8 cellular contexts compared by ENCODE assay signal in the genomic region with DNA sequence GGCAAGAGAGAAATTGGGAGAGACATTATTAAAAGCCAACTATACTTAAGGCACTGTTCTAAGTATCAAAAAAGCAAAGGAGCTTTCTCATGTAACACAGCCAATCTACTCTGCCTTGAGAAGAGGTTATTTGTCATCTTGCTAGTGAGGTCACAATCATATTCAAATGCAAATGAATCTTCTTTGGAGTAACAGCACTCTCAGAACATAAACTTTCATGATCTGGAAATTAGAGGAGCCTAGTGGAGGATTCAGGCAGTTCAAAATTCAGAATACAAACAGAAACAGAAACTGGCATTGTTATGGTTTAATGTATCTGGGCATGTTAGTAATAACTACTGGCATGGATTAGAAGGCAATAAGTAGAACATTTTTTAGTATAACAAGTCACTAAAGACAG. TPM values are rescaled to one million over a fixed set of nuclear protein-coding genes. Genes with fewer than 3 reads are reported as not detected.
DNase-seq lines count a peak whose midpoint lies in the region; ATAC-seq and TF ChIP-seq lines count a peak whose summit lies in the region.

No MANE protein-coding gene starts in this region.

- H3K27ac ChIP-seq in tibial nerve: peak overlapping the region in 3 of 4 donors; percentile 20 to 72 (median 50)
- no peak overlapping the region for H3K27ac ChIP-seq in tibial artery

- no peak for TF ChIP-seq EP300 in tibial nerve (IDR thresholded peaks at IDR 0.05)

- TF ChIP-seq POLR2A in tibial nerve (IDR thresholded peaks at IDR 0.05): no peak

- H3K4me1 Mint-ChIP-seq in activated naive CD4-positive, alpha-beta T cell treated with anti-CD3 and anti-CD28 coated beads, Interleukin-2, amount 50 U/mL, for 24 hours: peaks cover 87% of the 10 kb centered on the region

- H3K9me3 ChIP-seq in tibial nerve (no peaks in the 10 kb centered on the region), tibial artery (no peaks in the 10 kb centered on the region)

- DNase-seq in activated naive CD4-positive, alpha-beta T cell (lab: John Stamatoyannopoulos, UW): no peak
- DNase-seq in RPMI7951 (ENCODE audit: low read depth) (peak; percentile 16), fibroblast of the aortic adventitia (ENCODE audit: low read depth) (peak; percentile 60), tibial nerve (ENCODE audit: low spot score in 2 of 2) (no peak), tibial artery (no peak), NCI-H446 (lab: John Stamatoyannopoulos, UW) (no peak)

- TF ChIP-seq CTCF in fibroblast of the aortic adventitia (IDR thresholded peaks at IDR 0.05; ENCODE audit: insufficient read depth, low read length): peak; percentile 40
- no peak for TF ChIP-seq CTCF in tibial nerve (IDR thresholded peaks at IDR 0.05)
- no peak for TF ChIP-seq CTCF in tibial artery (IDR thresholded peaks at IDR 0.05)

- peak overlapping the region; percentile 78 for H3K27ac Mint-ChIP-seq in activated naive CD4-positive, alpha-beta T cell treated with anti-CD3 and anti-CD28 coated beads, Interleukin-2, amount 50 U/mL, for 24 hours

- no peaks in the 10 kb centered on the region for H3K36me3 ChIP-seq in tibial nerve
- H3K36me3 ChIP-seq in tibial artery: no peaks in the 10 kb centered on the region

- no peaks in the 10 kb centered on the region for H3K27me3 Mint-ChIP-seq in activated naive CD4-positive, alpha-beta T cell treated with anti-CD3 and anti-CD28 coated beads, Interleukin-2, amount 50 U/mL, for 24 hours

- H3K4me3 ChIP-seq in fibroblast of the aortic adventitia (ENCODE audit: low read depth, low read length): peak overlapping the region; percentile 23
- H3K4me3 ChIP-seq in tibial nerve: peak overlapping the region in 1 of 4 donors; percentile 5
- no peak overlapping the region for H3K4me3 ChIP-seq in tibial artery

- H3K9me3 Mint-ChIP-seq in activated naive CD4-positive, alpha-beta T cell treated with anti-CD3 and anti-CD28 coated beads, Interleukin-2, amount 50 U/mL, for 24 hours: no peaks in the 10 kb centered on the region

- H3K27me3 ChIP-seq in tibial nerve (no peaks in the 10 kb centered on the region), tibial artery (no peaks in the 10 kb centered on the region)

- intact Hi-C loops in tibial artery (cut with DNase I; ENCODE audit: low total_unique reads): no loop called here

- H3K4me3 Mint-ChIP-seq in activated naive CD4-positive, alpha-beta T cell treated with anti-CD3 and anti-CD28 coated beads, Interleukin-2, amount 50 U/mL, for 24 hours: peak overlapping the region; percentile 58

- ATAC-seq in GM21447 (IDR thresholded peaks at IDR 0.05; ENCODE audit: unreplicated experiment): no peak

- H3K36me3 Mint-ChIP-seq in activated naive CD4-positive, alpha-beta T cell treated with anti-CD3 and anti-CD28 coated beads, Interleukin-2, amount 50 U/mL, for 24 hours: peaks cover 1% of the 10 kb centered on the region

- H3K4me1 ChIP-seq in tibial nerve (peaks cover 0 to 62% (median 11%) of the 10 kb centered on the region in 4 donors), tibial artery (peaks cover 0 to 38% (median 18%) of the 10 kb centered on the region in 4 donors)

RNA-seq across cellular contexts. Expression of gene ARID4B, which starts 57.4 kb away (rescaled TPM):
- 13.2 and 16.9 TPM in 2 replicates for total RNA-seq in RPMI7951 (2014; rRNA removed; shearing (Covaris generic))
- 36.7 and 58.4 TPM in 2 replicates for total RNA-seq in fibroblast of the aortic adventitia (ENCODE audit: low replicate concordance)
- 10 to 100 TPM; 41.6 to 58.8 (median 46.8) TPM for total RNA-seq in tibial nerve

RNA-seq across cellular contexts. Expression of gene GGPS1, which starts 57.7 kb away (rescaled TPM):
- 30.0 and 37.7 TPM in 2 replicates for total RNA-seq in RPMI7951 (2014; rRNA removed; shearing (Covaris generic))
- total RNA-seq in fibroblast of the aortic adventitia (ENCODE audit: low replicate concordance) (27.7 and 41.8 TPM in 2 replicates), tibial nerve (10 to 100 TPM; 12.9 to 26.2 (median 15.7) TPM)

Comparison
In these comparisons a context has a peak if more than half of its experiments do, and no peak if none do; other contexts are left out.
1. DNase-seq: peak in RPMI7951 (single experiment) and fibroblast of the aortic adventitia (single experiment); none in activated naive CD4-positive, alpha-beta T cell (0 of 4), tibial nerve (0 of 2), tibial artery (0 of 2) and NCI-H446 (0 of 2).
2. H3K27ac ChIP-seq: peak in tibial nerve (3 of 4); none in tibial artery (0 of 2).